Comparison of ENCODE assay signal across 25 cellular contexts in genomic region chr2:144367030-144367429, GRCh38.
"Had no signal": no experiment of that assay in that cellular context is flagged by ENCODE, and none has a peak within 500 bp of the region (broad histone marks: within the 10 kb centered on the region; RNA-seq: fewer than 3 reads in every experiment).

No MANE protein-coding gene starts in this region.

- ATAC-seq: activated CD4-positive, alpha-beta T cell treated with anti-CD3 and anti-CD28 coated beads for 36 hours; activated CD8-positive, alpha-beta memory T cell treated with anti-CD3 and anti-CD28 coated beads, Interleukin-2, amount 10 ng/mL, durations not matched to agents 7 days and 5 days; activated CD8-positive, alpha-beta T cell treated with anti-CD3 and anti-CD28 coated beads, Interleukin-2, amount 10 ng/mL, durations not matched to agents 7 days and 5 days; activated naive CD8-positive, alpha-beta T cell treated with anti-CD3 and anti-CD28 coated beads, Interleukin-2, amount 50 U/mL, for 24 hours; esophagus mucosa; foreskin keratinocyte; gastrocnemius medialis had no signal

- H3K27me3 ChIP-seq: adrenal gland, brain microvascular endothelial cell, dorsolateral prefrontal cortex, foreskin keratinocyte, gastrocnemius medialis had no signal

- H3K27ac ChIP-seq: adrenal gland, brain microvascular endothelial cell, coronary artery, foreskin keratinocyte, gastrocnemius medialis had no signal

- H3K4me1 ChIP-seq: foreskin keratinocyte, gastrocnemius medialis had no signal

- H3K9me3 ChIP-seq: adrenal gland, gastrocnemius medialis had no signal

- DNase-seq: activated CD4-positive, alpha-beta memory T cell treated with anti-CD3 and anti-CD28 coated beads for 36 hours; activated CD4-positive, alpha-beta T cell treated with anti-CD3 and anti-CD28 coated beads for 36 hours; activated CD4-positive, alpha-beta T cell treated with anti-CD3 and anti-CD28 coated beads, Interleukin-2, amount 10 ng/mL, durations not matched to agents 24 days and 14 days; activated CD4-positive, CD25-positive, alpha-beta regulatory T cell; activated CD4-positive, CD25-positive, alpha-beta regulatory T cell treated with anti-CD3 and anti-CD28 coated beads, Interleukin-2, amount 50 U/mL, for 72 hours; activated CD8-positive, alpha-beta memory T cell treated with anti-CD3 and anti-CD28 coated beads, Interleukin-2, amount 10 ng/mL, durations not matched to agents 7 days and 5 days; activated CD8-positive, alpha-beta memory T cell treated with anti-CD3 and anti-CD28 coated beads, Interleukin-2, amount 50 U/mL, for 4 hours; activated CD8-positive, alpha-beta T cell treated with anti-CD3 and anti-CD28 coated beads, Interleukin-2, amount 10 ng/mL, durations not matched to agents 7 days and 5 days; activated effector memory CD4-positive, alpha-beta T cell treated with anti-CD3 and anti-CD28 coated beads, Interleukin-2, amount 50 U/mL, for 16 hours; activated naive CD4-positive, alpha-beta T cell treated with anti-CD3 and anti-CD28 coated beads for 36 hours; activated naive CD8-positive, alpha-beta T cell treated with anti-CD3 and anti-CD28 coated beads for 36 hours; activated naive CD8-positive, alpha-beta T cell treated with anti-CD3 and anti-CD28 coated beads, Interleukin-2, amount 50 U/mL, for 24 hours; activated T-cell treated with anti-CD3 and anti-CD28 coated beads, Interleukin-2, amount 50 U/mL, for 1 hour; activated T-cell treated with anti-CD3 and anti-CD28 coated beads, Interleukin-2, amount 50 U/mL, for 48 hours; adrenal gland; amygdala; brain microvascular endothelial cell; dorsolateral prefrontal cortex; effector memory CD4-positive, alpha-beta T cell; endodermal cell; foreskin keratinocyte; gastrocnemius medialis; T-helper 2 cell had no signal

- H3K36me3 ChIP-seq: adrenal gland, brain microvascular endothelial cell, gastrocnemius medialis had no signal

- H3K4me3 ChIP-seq: adrenal gland, coronary artery, dorsolateral prefrontal cortex, gastrocnemius medialis had no signal
